ENCODE assay signal across 1 cellular context in the genomic region with DNA sequence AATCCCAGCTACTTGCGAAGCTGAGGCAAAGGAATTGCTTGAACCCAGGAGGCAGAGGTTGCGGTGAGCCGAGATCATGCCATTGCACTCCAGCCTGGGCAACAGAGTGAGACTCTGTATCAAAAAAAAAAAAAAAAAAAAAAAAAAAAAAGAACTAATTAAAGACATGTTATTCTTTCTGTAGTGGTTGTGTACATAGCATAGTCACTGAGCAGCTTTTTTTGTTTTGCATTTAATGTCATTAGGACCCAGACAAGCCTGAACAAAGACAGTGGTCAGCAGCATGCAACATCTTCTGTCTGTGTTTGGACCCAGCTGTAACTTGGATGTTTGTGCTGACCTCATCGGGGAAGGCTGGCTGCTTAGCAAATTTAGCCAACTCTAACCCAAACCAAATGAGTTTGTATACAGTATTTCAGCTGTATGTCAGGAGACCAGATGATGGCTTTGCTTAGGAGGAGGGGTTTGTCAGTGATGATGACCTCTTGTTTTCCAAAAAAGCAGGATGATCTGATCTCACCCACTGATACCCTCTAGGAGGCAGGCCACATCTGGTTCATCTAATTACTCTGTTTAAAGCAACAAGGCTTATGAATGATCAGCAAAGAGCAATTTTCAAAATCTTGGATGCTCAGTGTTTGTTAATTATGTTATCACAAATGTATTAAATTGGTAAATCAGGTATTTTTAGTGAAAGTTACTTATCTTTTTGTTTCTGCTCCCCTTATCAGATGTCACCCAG.
TF ChIP-seq lines count a peak whose summit lies in the region.

No MANE protein-coding gene starts in this region.

TF ChIP-seq in IMR-90, 13 proteins besides CTCF, POLR2A, EP300 and RAD21:
- TF ChIP-seq RCOR1 (IDR thresholded peaks at IDR 0.05; ENCODE audit: insufficient replicate concordance, low read length) (no peak), NFE2L2 (IDR thresholded peaks at IDR 0.05; ENCODE audit: low read depth, low read length) (peak; percentile 43; the same call in 1 of the 2 replicates), MAZ (IDR thresholded peaks at IDR 0.05; ENCODE audit: borderline replicate concordance, low read depth, low read length) (no peak), MXI1 (IDR thresholded peaks at IDR 0.05; ENCODE audit: borderline replicate concordance, low read depth, low read length) (no peak), RFX5 (IDR thresholded peaks at IDR 0.05; ENCODE audit: low read depth, low read length) (no peak), SMC3 (IDR thresholded peaks at IDR 0.05; ENCODE audit: low read depth, low read length) (no peak), FOS (IDR thresholded peaks at IDR 0.05; ENCODE audit: low read depth, low read length) (no peak), BHLHE40 (IDR thresholded peaks at IDR 0.05; ENCODE audit: low read depth, low read length) (0 out of 2 replicates have a peak, but pooled peaks have one; percentile 14)
- TF ChIP-seq, protein P1, sequence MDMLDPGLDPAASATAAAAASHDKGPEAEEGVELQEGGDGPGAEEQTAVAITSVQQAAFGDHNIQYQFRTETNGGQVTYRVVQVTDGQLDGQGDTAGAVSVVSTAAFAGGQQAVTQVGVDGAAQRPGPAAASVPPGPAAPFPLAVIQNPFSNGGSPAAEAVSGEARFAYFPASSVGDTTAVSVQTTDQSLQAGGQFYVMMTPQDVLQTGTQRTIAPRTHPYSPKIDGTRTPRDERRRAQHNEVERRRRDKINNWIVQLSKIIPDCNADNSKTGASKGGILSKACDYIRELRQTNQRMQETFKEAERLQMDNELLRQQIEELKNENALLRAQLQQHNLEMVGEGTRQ (IDR thresholded peaks at IDR 0.05; ENCODE audit: low read depth, low read length): no peak
TF ChIP-seq in IMR-90: peak in this region for 2.
